1 cellular context compared by ENCODE assay signal in the genomic region with DNA sequence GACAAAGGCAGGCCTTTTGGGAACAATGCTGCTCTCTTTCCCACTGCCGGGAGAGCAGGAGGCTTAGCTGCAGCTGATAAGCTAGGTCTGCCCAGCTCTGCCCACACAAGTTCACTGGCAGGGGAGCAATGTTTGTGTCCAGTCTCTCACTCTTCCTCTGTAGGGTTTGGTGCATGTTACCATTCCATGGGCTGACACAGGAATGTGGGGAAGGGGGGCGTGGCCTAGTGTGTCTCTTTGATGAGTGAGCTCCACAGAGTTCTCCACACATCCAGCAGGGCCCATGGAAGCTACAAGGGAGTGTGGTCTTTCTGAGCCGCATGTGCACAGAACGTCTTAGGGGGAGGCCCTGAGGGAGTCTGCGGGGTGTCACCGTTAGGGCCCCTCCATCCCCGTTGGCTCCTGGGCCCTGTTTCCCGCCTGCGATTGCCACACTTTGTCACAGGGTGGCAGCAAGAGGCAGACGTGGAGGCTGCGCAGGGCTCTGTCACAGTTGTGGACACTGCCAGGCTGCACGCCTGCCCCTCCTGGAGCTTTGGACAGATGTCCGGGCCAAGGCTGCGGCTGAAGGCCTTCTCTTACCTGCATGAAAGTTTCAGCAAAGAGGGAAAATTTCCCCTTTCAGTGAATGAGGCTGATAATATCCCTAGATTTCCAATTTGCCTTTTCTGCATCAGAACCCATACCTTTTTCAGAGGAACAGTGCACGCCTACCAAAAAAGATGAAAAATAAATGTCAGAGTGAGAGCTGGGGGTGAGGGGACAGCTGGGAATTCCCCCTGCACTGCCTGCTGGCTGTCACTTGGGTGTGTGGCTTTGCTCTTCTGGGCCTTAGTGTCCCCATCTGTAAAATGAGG.
TF ChIP-seq lines count a peak whose summit lies in the region.

No MANE protein-coding gene starts in this region.

TF ChIP-seq in HCT116, 20 proteins besides CTCF, POLR2A, EP300 and RAD21:
- TF ChIP-seq EZH2 (IDR thresholded peaks at IDR 0.05) (no peak), CBX3 (IDR thresholded peaks at IDR 0.05; ENCODE audit: low read depth) (no peak), YY1 (IDR thresholded peaks at IDR 0.05; ENCODE audit: extremely low read depth, insufficient replicate concordance, low read depth, low read length) (no peak), SIN3A (IDR thresholded peaks at IDR 0.05; ENCODE audit: low read depth) (no peak), SP1 (IDR thresholded peaks at IDR 0.05; ENCODE audit: low read depth) (no peak)
